In genomic region chr22:20701680-20702136, GRCh38 we compare ENCODE assay signal across 8 cellular contexts.
DNase-seq lines count a peak whose midpoint lies in the region; ATAC-seq and TF ChIP-seq lines count a peak whose summit lies in the region.
"Not testable (repeated sequence)": the region's sequence is repeated elsewhere in the genome, so short reads cannot be mapped to it uniquely, and the experiment has no call there.

No MANE protein-coding gene starts in this region.

- intact Hi-C loops in PC-3 (cut with micrococcal nuclease) = loop anchor here (2.0 kb wide), 1 partner anchor 75 kb away; no protein-coding TSS in a partner anchor
- intact Hi-C loops in activated T-helper 2 cell treated with anti-CD3 and anti-CD28 coated beads, Interferon-gamma antibody, Interleukin-2, Interleukin-4, amounts not matched to agents 10 μg/mL and 5 μg/mL and 100 μg/mL, durations not matched to agents 14 hours and 24 hours and 36 hours (cut with micrococcal nuclease) = loop anchor here (2.0 kb wide), 1 partner anchor 79 kb away; no protein-coding TSS in a partner anchor

- not testable (repeated sequence) for H3K36me3 ChIP-seq in CD8-positive, alpha-beta memory T cell (ENCODE audit: insufficient read depth, low read length); PC-3 (ENCODE audit: low read depth, low read length); esophagus (ENCODE audit: control insufficient read depth in 2 of 2, insufficient read depth in 2 of 2, low read length in 1 of 2)

- H3K4me1 Mint-ChIP-seq in CD8-positive, alpha-beta memory T cell = peaks cover 15 to 26% (median 21%) of the 10 kb centered on the region in 3 donors
- not testable (repeated sequence) for H3K4me1 Mint-ChIP-seq in activated T-helper 2 cell treated with anti-CD3 and anti-CD28 coated beads, Interferon-gamma antibody, Interleukin-2, Interleukin-4, amounts not matched to agents 10 μg/mL and 5 μg/mL and 100 μg/mL, durations not matched to agents 14 hours and 24 hours and 36 hours (ENCODE audit: low read depth); stimulated activated memory B cell treated with anti-CD40 and anti-IgM and Interleukin-4, amounts not matched to agents 10 μg/mL and 1 μg/mL and 100 μg/mL, for 72 hours
- peaks cover 15% of the 10 kb centered on the region for H3K4me1 Mint-ChIP-seq in mesothelial cell of epicardium

- POLR2A ChIA-PET in CD8-positive, alpha-beta memory T cell (lab: Charles Lee); PC-3 (lab: Charles Lee; ENCODE audit: unreplicated experiment): not testable (repeated sequence)

- H3K79me2 ChIP-seq in PC-3 (ENCODE audit: low read length) = not testable (repeated sequence)

- H3K9me3 Mint-ChIP-seq in CD8-positive, alpha-beta memory T cell; activated T-helper 2 cell treated with anti-CD3 and anti-CD28 coated beads, Interferon-gamma antibody, Interleukin-2, Interleukin-4, amounts not matched to agents 10 μg/mL and 5 μg/mL and 100 μg/mL, durations not matched to agents 14 hours and 24 hours and 36 hours; mesothelial cell of epicardium; stimulated activated memory B cell treated with anti-CD40 and anti-IgM and Interleukin-4, amounts not matched to agents 10 μg/mL and 1 μg/mL and 100 μg/mL, for 72 hours: not testable (repeated sequence)

- not testable (repeated sequence) for H4K20me1 ChIP-seq in PC-3 (ENCODE audit: low read length)

- peak overlapping the region; percentile 61 to 90 (median 80) for H3K27ac Mint-ChIP-seq in CD8-positive, alpha-beta memory T cell
- not testable (repeated sequence) for H3K27ac Mint-ChIP-seq in activated T-helper 2 cell treated with anti-CD3 and anti-CD28 coated beads, Interferon-gamma antibody, Interleukin-2, Interleukin-4, amounts not matched to agents 10 μg/mL and 5 μg/mL and 100 μg/mL, durations not matched to agents 14 hours and 24 hours and 36 hours
- H3K27ac Mint-ChIP-seq in mesothelial cell of epicardium = peak overlapping the region; percentile 86
- H3K27ac Mint-ChIP-seq in stimulated activated memory B cell treated with anti-CD40 and anti-IgM and Interleukin-4, amounts not matched to agents 10 μg/mL and 1 μg/mL and 100 μg/mL, for 72 hours = peak overlapping the region; percentile 94

- peak overlapping the region; percentile 44 for H3K4me3 ChIP-seq in CD8-positive, alpha-beta memory T cell (ENCODE audit: low read length)
- peak overlapping the region; percentile 63 for H3K4me3 ChIP-seq in PC-3 (ENCODE audit: low read length)
- peak overlapping the region; percentile 31 to 51 for H3K4me3 ChIP-seq in esophagus (ENCODE audit: low read depth in 1 of 2, low read length in 2 of 2)

- DNase-seq in CD8-positive, alpha-beta memory T cell; PC-3; activated T-helper 2 cell treated with anti-CD3 and anti-CD28 coated beads, Interferon-gamma antibody, Interleukin-2, Interleukin-4, amounts not matched to agents 10 μg/mL and 5 μg/mL and 100 μg/mL, durations not matched to agents 14 hours and 24 hours and 36 hours (ENCODE audit: low spot score); mesothelial cell of epicardium (ENCODE audit: low spot score in 2 of 2, unreplicated experiment in 2 of 2): not testable (repeated sequence)

- not testable (repeated sequence) for TF ChIP-seq CTCF in PC-3 (conservative IDR thresholded peaks at IDR 0.05; ENCODE audit: low read depth, low read length); mesothelial cell of epicardium (IDR thresholded peaks at IDR 0.05; ENCODE audit: unreplicated experiment)

- H3K9me2 ChIP-seq in PC-3 (replicated peaks; ENCODE audit: low read length) = not testable (repeated sequence)

- ATAC-seq in GM21526 (IDR thresholded peaks at IDR 0.05; ENCODE audit: low FRiP score, unreplicated experiment) (peak; percentile 2), HG03342 (IDR thresholded peaks at IDR 0.05; ENCODE audit: unreplicated experiment) (peak; percentile 7)
- not testable (repeated sequence) for ATAC-seq in PC-3
- ATAC-seq in stimulated activated memory B cell treated with anti-CD40 and anti-IgM and Interleukin-4, amounts not matched to agents 10 μg/mL and 1 μg/mL and 100 μg/mL, for 72 hours = peak; percentile 2

- BruUV-seq in PC-3 (replicated peaks; lab: Mats Ljungman, UMichigan) = not testable (repeated sequence)

- H3K4me2 ChIP-seq in PC-3 (ENCODE audit: low read length) = peak overlapping the region; percentile 83

- not testable (repeated sequence) for H3K36me3 Mint-ChIP-seq in CD8-positive, alpha-beta memory T cell; activated T-helper 2 cell treated with anti-CD3 and anti-CD28 coated beads, Interferon-gamma antibody, Interleukin-2, Interleukin-4, amounts not matched to agents 10 μg/mL and 5 μg/mL and 100 μg/mL, durations not matched to agents 14 hours and 24 hours and 36 hours (ENCODE audit: low read depth); mesothelial cell of epicardium; stimulated activated memory B cell treated with anti-CD40 and anti-IgM and Interleukin-4, amounts not matched to agents 10 μg/mL and 1 μg/mL and 100 μg/mL, for 72 hours

- 11 to 12% methylated on average over 17 to 18 of the region's 21 CpGs for WGBS in esophagus, 2 donors

- H3K27me3 ChIP-seq in CD8-positive, alpha-beta memory T cell (ENCODE audit: insufficient read depth, low read length, poor library complexity, severe bottlenecking); PC-3 (ENCODE audit: low read length); esophagus (ENCODE audit: control insufficient read depth in 1 of 2, insufficient read depth in 2 of 2, low read length in 2 of 2): not testable (repeated sequence)

- not testable (repeated sequence) for H3K9me3 ChIP-seq in CD8-positive, alpha-beta memory T cell (ENCODE audit: low read length); PC-3 (ENCODE audit: low read length); esophagus (ENCODE audit: control insufficient read depth in 2 of 2, insufficient read depth in 1 of 2, low read depth in 1 of 2, low read length in 1 of 2)

- H3K4me1 ChIP-seq in CD8-positive, alpha-beta memory T cell (ENCODE audit: insufficient read depth, low read length); PC-3 (ENCODE audit: insufficient read depth, low read length); esophagus (ENCODE audit: control insufficient read depth in 2 of 2, insufficient read depth in 2 of 2, low read length in 1 of 2): not testable (repeated sequence)

- peak overlapping the region; percentile 57 for H3K27ac ChIP-seq in CD8-positive, alpha-beta memory T cell (ENCODE audit: low read depth, low read length)
- not testable (repeated sequence) for H3K27ac ChIP-seq in PC-3 (ENCODE audit: low read length); esophagus (ENCODE audit: low read depth in 2 of 2, low read length in 1 of 2)

- CTCF ChIA-PET in CD8-positive, alpha-beta memory T cell (lab: Charles Lee) = interaction anchor here (1.1 to 1.6 kb wide), 2 partner anchors 95 to 245 kb away, joined by 3 to 4 read pairs; no protein-coding TSS in a partner anchor
- CTCF ChIA-PET in PC-3 (lab: Charles Lee) = not testable (repeated sequence)

- H3F3A ChIP-seq in PC-3 (ENCODE audit: low read length, unreplicated experiment) = not testable (repeated sequence)

- not testable (repeated sequence) for H3K27me3 Mint-ChIP-seq in CD8-positive, alpha-beta memory T cell; stimulated activated memory B cell treated with anti-CD40 and anti-IgM and Interleukin-4, amounts not matched to agents 10 μg/mL and 1 μg/mL and 100 μg/mL, for 72 hours
- peaks cover 14% of the 10 kb centered on the region for H3K27me3 Mint-ChIP-seq in activated T-helper 2 cell treated with anti-CD3 and anti-CD28 coated beads, Interferon-gamma antibody, Interleukin-2, Interleukin-4, amounts not matched to agents 10 μg/mL and 5 μg/mL and 100 μg/mL, durations not matched to agents 14 hours and 24 hours and 36 hours (ENCODE audit: low read depth)
- peaks cover 17% of the 10 kb centered on the region for H3K27me3 Mint-ChIP-seq in mesothelial cell of epicardium (ENCODE audit: low read depth)

- not testable (repeated sequence) for H3K9ac ChIP-seq in PC-3 (ENCODE audit: low read length)

- H3K4me3 Mint-ChIP-seq in CD8-positive, alpha-beta memory T cell = peak overlapping the region; percentile 91 to 99 (median 98)
- H3K4me3 Mint-ChIP-seq in activated T-helper 2 cell treated with anti-CD3 and anti-CD28 coated beads, Interferon-gamma antibody, Interleukin-2, Interleukin-4, amounts not matched to agents 10 μg/mL and 5 μg/mL and 100 μg/mL, durations not matched to agents 14 hours and 24 hours and 36 hours (ENCODE audit: low read depth) = peak overlapping the region; percentile 91
- peak overlapping the region; percentile 92 for H3K4me3 Mint-ChIP-seq in mesothelial cell of epicardium
- H3K4me3 Mint-ChIP-seq in stimulated activated memory B cell treated with anti-CD40 and anti-IgM and Interleukin-4, amounts not matched to agents 10 μg/mL and 1 μg/mL and 100 μg/mL, for 72 hours = peak overlapping the region; percentile 95

- peak overlapping the region; percentile 61; the same call in 1 of the 2 replicates for H2AFZ ChIP-seq in PC-3 (ENCODE audit: low read length)
